In genomic region chr1:150566589-150567340, GRCh38 we compare ENCODE assay signal across 7 cellular contexts.
DNase-seq lines count a peak whose midpoint lies in the region; ATAC-seq lines count a peak whose summit lies in the region.

No MANE protein-coding gene starts in this region.

- H3K36me3 ChIP-seq in KOPT-K1 (ENCODE audit: insufficient read depth, low read length) (peaks cover 11% of the 10 kb centered on the region), adipocyte (ENCODE audit: control insufficient read depth, insufficient read depth, low read length, severe bottlenecking) (peaks cover 9% of the 10 kb centered on the region), subcutaneous abdominal adipose tissue (ENCODE audit: control insufficient read depth in 5 of 5, insufficient read depth in 5 of 5, low read length in 5 of 5) (peaks cover 0 to 13% (median 3%) of the 10 kb centered on the region in 5 donors)

- H3K9ac ChIP-seq in adipocyte (ENCODE audit: low read length) (peak overlapping the region; percentile 91), subcutaneous abdominal adipose tissue (ENCODE audit: low read length in 5 of 5) (no peak overlapping the region)

- H3K4me3 ChIP-seq in adipocyte (ENCODE audit: low read length): peak overlapping the region; percentile 76
- H3K4me3 ChIP-seq in subcutaneous abdominal adipose tissue (ENCODE audit: low read depth in 1 of 5, low read length in 5 of 5): peak overlapping the region in 1 of 5 donors; percentile 52

- no peaks in the 10 kb centered on the region for H3K9me3 ChIP-seq in KOPT-K1 (ENCODE audit: insufficient read depth, low read length, poor library complexity, severe bottlenecking)
- no peaks in the 10 kb centered on the region for H3K9me3 ChIP-seq in adipocyte (ENCODE audit: control insufficient read depth, low read length)
- no peaks in the 10 kb centered on the region for H3K9me3 ChIP-seq in subcutaneous abdominal adipose tissue (ENCODE audit: control insufficient read depth in 5 of 5, low read length in 5 of 5)

- no peak for DNase-seq in adipocyte (ENCODE audit: low read depth)
- DNase-seq in NCI-H446 treated with DMSO at 0.1 percent for 48 hours (lab: John Stamatoyannopoulos, UW): no peak

- H3K27ac ChIP-seq in KOPT-K1 (ENCODE audit: low read depth, low read length, poor library complexity, severe bottlenecking): peak overlapping the region; percentile 84
- peak overlapping the region; percentile 87 for H3K27ac ChIP-seq in layer of hippocampus (ENCODE audit: low read depth, low read length)
- H3K27ac ChIP-seq in subcutaneous abdominal adipose tissue (ENCODE audit: low read depth, low read length): peak overlapping the region; percentile 77

- ATAC-seq in GM18520 (IDR thresholded peaks at IDR 0.05; ENCODE audit: unreplicated experiment): no peak
- no peak for ATAC-seq in HG03469 (IDR thresholded peaks at IDR 0.05; ENCODE audit: unreplicated experiment)

- no peaks in the 10 kb centered on the region for H3K27me3 ChIP-seq in adipocyte (replicated peaks; ENCODE audit: control insufficient read depth, insufficient read depth, low read length)
- no peaks in the 10 kb centered on the region for H3K27me3 ChIP-seq in layer of hippocampus (ENCODE audit: control insufficient read depth, insufficient read depth, low read length)
- no peaks in the 10 kb centered on the region for H3K27me3 ChIP-seq in subcutaneous abdominal adipose tissue (ENCODE audit: control insufficient read depth in 5 of 5, insufficient read depth in 4 of 5, low read length in 5 of 5)

- peaks cover 95% of the 10 kb centered on the region for H3K4me1 ChIP-seq in adipocyte (ENCODE audit: control insufficient read depth, insufficient read depth, low read length)
- peaks cover 31 to 94% (median 81%) of the 10 kb centered on the region in 5 donors for H3K4me1 ChIP-seq in subcutaneous abdominal adipose tissue (ENCODE audit: control insufficient read depth in 5 of 5, insufficient read depth in 5 of 5, low read length in 5 of 5)
